In the genomic region with DNA sequence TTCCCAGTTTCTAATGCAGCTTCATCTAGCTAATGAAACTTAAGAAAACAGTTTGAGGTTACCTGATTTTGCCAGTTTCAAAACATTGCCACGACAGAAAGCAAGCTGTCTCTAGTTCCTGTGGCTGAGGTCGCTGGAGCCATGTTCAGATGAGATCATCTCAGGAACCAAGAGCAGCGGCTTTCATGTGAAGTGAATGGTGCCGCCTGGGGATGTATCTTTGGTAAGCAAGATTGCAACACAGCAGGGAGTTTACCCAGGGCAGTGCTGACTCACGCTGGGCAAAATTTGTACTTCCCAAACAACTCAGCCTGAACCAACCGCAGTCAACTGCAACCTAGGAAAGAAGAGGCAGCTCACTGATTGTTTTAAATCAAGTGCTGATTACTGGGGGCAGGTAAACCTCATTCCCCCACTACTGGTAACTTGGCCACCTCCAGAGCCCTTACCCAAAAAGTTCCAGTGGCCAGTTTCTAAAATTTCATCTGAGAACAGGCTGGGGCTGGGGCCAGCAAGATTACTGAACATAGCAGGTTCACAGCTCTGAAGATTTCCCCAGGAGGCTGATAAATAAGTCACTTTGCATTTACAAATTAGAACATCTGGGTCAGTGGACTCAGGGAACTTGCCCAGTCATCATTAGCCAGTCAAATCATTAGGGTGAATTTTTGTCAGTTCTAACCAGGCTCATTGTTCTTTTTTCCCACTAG, we compare ENCODE assay signal across 1 cellular context.
A peak's percentile ranks its signal among the peaks of the same experiment; 100 is the strongest.
TF ChIP-seq lines count a peak whose summit lies in the region.

A gene with protein sequence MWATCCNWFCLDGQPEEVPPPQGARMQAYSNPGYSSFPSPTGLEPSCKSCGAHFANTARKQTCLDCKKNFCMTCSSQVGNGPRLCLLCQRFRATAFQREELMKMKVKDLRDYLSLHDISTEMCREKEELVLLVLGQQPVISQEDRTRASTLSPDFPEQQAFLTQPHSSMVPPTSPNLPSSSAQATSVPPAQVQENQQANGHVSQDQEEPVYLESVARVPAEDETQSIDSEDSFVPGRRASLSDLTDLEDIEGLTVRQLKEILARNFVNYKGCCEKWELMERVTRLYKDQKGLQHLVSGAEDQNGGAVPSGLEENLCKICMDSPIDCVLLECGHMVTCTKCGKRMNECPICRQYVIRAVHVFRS (minus strand): TSS at position 194 of the 710 bp plus-strand sequence. CDS start 37,154 bp downstream, outside the sequence.

TF ChIP-seq in HEK293, 187 proteins besides CTCF, POLR2A, EP300 and RAD21 (continued from another document and continues in another):
- TF ChIP-seq, protein P1, sequence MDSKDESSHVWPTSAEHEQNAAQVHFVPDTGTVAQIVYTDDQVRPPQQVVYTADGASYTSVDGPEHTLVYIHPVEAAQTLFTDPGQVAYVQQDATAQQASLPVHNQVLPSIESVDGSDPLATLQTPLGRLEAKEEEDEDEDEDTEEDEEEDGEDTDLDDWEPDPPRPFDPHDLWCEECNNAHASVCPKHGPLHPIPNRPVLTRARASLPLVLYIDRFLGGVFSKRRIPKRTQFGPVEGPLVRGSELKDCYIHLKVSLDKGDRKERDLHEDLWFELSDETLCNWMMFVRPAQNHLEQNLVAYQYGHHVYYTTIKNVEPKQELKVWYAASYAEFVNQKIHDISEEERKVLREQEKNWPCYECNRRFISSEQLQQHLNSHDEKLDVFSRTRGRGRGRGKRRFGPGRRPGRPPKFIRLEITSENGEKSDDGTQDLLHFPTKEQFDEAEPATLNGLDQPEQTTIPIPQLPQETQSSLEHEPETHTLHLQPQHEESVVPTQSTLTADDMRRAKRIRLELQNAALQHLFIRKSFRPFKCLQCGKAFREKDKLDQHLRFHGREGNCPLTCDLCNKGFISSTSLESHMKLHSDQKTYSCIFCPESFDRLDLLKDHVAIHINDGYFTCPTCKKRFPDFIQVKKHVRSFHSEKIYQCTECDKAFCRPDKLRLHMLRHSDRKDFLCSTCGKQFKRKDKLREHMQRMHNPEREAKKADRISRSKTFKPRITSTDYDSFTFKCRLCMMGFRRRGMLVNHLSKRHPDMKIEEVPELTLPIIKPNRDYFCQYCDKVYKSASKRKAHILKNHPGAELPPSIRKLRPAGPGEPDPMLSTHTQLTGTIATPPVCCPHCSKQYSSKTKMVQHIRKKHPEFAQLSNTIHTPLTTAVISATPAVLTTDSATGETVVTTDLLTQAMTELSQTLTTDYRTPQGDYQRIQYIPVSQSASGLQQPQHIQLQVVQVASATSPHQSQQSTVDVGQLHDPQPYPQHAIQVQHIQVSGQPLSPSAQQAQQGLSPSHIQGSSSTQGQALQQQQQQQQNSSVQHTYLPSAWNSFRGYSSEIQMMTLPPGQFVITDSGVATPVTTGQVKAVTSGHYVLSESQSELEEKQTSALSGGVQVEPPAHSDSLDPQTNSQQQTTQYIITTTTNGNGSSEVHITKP (tag by site-specific recombination; IDR thresholded peaks at IDR 0.05): peak; percentile 90
- TF ChIP-seq, protein P2, sequence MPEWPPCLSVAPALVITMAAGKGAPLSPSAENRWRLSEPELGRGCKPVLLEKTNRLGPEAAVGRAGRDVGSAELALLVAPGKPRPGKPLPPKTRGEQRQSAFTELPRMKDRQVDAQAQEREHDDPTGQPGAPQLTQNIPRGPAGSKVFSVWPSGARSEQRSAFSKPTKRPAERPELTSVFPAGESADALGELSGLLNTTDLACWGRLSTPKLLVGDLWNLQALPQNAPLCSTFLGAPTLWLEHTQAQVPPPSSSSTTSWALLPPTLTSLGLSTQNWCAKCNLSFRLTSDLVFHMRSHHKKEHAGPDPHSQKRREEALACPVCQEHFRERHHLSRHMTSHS (tag by site-specific recombination; IDR thresholded peaks at IDR 0.05): peak; percentile 43; the same call in 1 of the 2 replicates
- TF ChIP-seq GLIS2 (tag by site-specific recombination; IDR thresholded peaks at IDR 0.05) (no peak), KLF9 (tag by site-specific recombination; IDR thresholded peaks at IDR 0.05; ENCODE audit: low read depth) (no peak), ZNF394 (tag by site-specific recombination; IDR thresholded peaks at IDR 0.05; ENCODE audit: borderline replicate concordance) (peak; percentile 51; the same call in 1 of the 2 replicates), ZBTB17 (tag by site-specific recombination; IDR thresholded peaks at IDR 0.05) (peak; percentile 89), ZNF114 (tag by site-specific recombination; IDR thresholded peaks at IDR 0.05) (no peak), ZNF837 (tag by site-specific recombination; IDR thresholded peaks at IDR 0.05) (no peak), ZNF214 (tag by site-specific recombination; IDR thresholded peaks at IDR 0.05; ENCODE audit: borderline replicate concordance) (no peak), ZFHX2 (tag by site-specific recombination; conservative IDR thresholded peaks at IDR 0.05) (no peak), ZNF501 (tag by site-specific recombination; IDR thresholded peaks at IDR 0.05) (no peak), ZNF664 (tag by site-specific recombination; IDR thresholded peaks at IDR 0.05) (no peak; the same call in 1 of the 2 replicates), ZNF248 (tag by site-specific recombination; IDR thresholded peaks at IDR 0.05) (no peak), ZNF157 (tag by site-specific recombination; IDR thresholded peaks at IDR 0.05) (no peak), SP2 (tag by site-specific recombination; IDR thresholded peaks at IDR 0.05) (no peak), ZNF37A (tag by site-specific recombination; IDR thresholded peaks at IDR 0.05) (no peak), YY1 (tag by site-specific recombination; IDR thresholded peaks at IDR 0.05) (no peak; the same call in 1 of the 2 replicates), ZNF366 (tag by site-specific recombination; conservative IDR thresholded peaks at IDR 0.05) (peak; percentile 55; the same call in 1 of the 2 replicates), ZNF223 (tag by site-specific recombination; IDR thresholded peaks at IDR 0.05) (no peak), ZNF677 (tag by site-specific recombination; IDR thresholded peaks at IDR 0.05) (no peak), IKZF3 (tag by site-specific recombination; IDR thresholded peaks at IDR 0.05) (peak; percentile 94), ZNF341 (tag by site-specific recombination; IDR thresholded peaks at IDR 0.05; ENCODE audit: low read depth) (no peak), ZIC2 (tag by site-specific recombination; IDR thresholded peaks at IDR 0.05) (peak; percentile 97), ZBTB8A (tag by site-specific recombination; IDR thresholded peaks at IDR 0.05) (peak; percentile 82), ZNF10 (tag by site-specific recombination; IDR thresholded peaks at IDR 0.05) (no peak), ZNF529 (tag by site-specific recombination; IDR thresholded peaks at IDR 0.05; ENCODE audit: insufficient replicate concordance) (no peak), TRIM28 (IDR thresholded peaks at IDR 0.05; ENCODE audit: borderline replicate concordance, low read length) (peak; percentile 95), ZFP3 (tag by site-specific recombination; IDR thresholded peaks at IDR 0.05; ENCODE audit: low read depth) (no peak), ZNF48 (tag by site-specific recombination; IDR thresholded peaks at IDR 0.05) (no peak), ZNF211 (tag by site-specific recombination; IDR thresholded peaks at IDR 0.05; ENCODE audit: low read depth) (no peak), ZBTB1 (tag by site-specific recombination; IDR thresholded peaks at IDR 0.05) (peak; percentile 39; the same call in 1 of the 2 replicates), SCRT1 (tag by site-specific recombination; IDR thresholded peaks at IDR 0.05; ENCODE audit: borderline replicate concordance) (no peak), ZNF426 (tag by site-specific recombination; IDR thresholded peaks at IDR 0.05) (no peak), ZNF514 (tag by site-specific recombination; IDR thresholded peaks at IDR 0.05) (no peak), ZNF174 (tag by site-specific recombination; IDR thresholded peaks at IDR 0.05) (no peak), MYNN (tag by site-specific recombination; IDR thresholded peaks at IDR 0.05; ENCODE audit: borderline replicate concordance) (no peak)
- TF ChIP-seq, protein P3, sequence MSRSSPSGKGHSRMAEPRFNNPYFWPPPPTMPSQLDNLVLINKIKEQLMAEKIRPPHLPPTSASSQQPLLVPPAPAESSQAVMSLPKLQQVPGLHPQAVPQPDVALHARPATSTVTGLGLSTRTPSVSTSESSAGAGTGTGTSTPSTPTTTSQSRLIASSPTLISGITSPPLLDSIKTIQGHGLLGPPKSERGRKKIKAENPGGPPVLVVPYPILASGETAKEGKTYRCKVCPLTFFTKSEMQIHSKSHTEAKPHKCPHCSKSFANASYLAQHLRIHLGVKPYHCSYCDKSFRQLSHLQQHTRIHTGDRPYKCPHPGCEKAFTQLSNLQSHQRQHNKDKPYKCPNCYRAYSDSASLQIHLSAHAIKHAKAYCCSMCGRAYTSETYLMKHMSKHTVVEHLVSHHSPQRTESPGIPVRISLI (tag by site-specific recombination; IDR thresholded peaks at IDR 0.05): peak; percentile 99
- TF ChIP-seq, protein P4, sequence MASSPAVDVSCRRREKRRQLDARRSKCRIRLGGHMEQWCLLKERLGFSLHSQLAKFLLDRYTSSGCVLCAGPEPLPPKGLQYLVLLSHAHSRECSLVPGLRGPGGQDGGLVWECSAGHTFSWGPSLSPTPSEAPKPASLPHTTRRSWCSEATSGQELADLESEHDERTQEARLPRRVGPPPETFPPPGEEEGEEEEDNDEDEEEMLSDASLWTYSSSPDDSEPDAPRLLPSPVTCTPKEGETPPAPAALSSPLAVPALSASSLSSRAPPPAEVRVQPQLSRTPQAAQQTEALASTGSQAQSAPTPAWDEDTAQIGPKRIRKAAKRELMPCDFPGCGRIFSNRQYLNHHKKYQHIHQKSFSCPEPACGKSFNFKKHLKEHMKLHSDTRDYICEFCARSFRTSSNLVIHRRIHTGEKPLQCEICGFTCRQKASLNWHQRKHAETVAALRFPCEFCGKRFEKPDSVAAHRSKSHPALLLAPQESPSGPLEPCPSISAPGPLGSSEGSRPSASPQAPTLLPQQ (tag by site-specific recombination; IDR thresholded peaks at IDR 0.05): no peak
- TF ChIP-seq, protein P5, sequence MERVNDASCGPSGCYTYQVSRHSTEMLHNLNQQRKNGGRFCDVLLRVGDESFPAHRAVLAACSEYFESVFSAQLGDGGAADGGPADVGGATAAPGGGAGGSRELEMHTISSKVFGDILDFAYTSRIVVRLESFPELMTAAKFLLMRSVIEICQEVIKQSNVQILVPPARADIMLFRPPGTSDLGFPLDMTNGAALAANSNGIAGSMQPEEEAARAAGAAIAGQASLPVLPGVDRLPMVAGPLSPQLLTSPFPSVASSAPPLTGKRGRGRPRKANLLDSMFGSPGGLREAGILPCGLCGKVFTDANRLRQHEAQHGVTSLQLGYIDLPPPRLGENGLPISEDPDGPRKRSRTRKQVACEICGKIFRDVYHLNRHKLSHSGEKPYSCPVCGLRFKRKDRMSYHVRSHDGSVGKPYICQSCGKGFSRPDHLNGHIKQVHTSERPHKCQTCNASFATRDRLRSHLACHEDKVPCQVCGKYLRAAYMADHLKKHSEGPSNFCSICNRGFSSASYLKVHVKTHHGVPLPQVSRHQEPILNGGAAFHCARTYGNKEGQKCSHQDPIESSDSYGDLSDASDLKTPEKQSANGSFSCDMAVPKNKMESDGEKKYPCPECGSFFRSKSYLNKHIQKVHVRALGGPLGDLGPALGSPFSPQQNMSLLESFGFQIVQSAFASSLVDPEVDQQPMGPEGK (tag by site-specific recombination; IDR thresholded peaks at IDR 0.05): peak; percentile 72
- TF ChIP-seq, protein P6, sequence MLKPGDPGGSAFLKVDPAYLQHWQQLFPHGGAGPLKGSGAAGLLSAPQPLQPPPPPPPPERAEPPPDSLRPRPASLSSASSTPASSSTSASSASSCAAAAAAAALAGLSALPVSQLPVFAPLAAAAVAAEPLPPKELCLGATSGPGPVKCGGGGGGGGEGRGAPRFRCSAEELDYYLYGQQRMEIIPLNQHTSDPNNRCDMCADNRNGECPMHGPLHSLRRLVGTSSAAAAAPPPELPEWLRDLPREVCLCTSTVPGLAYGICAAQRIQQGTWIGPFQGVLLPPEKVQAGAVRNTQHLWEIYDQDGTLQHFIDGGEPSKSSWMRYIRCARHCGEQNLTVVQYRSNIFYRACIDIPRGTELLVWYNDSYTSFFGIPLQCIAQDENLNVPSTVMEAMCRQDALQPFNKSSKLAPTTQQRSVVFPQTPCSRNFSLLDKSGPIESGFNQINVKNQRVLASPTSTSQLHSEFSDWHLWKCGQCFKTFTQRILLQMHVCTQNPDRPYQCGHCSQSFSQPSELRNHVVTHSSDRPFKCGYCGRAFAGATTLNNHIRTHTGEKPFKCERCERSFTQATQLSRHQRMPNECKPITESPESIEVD (tag by site-specific recombination; IDR thresholded peaks at IDR 0.05): peak; percentile 68
- TF ChIP-seq, protein P7, sequence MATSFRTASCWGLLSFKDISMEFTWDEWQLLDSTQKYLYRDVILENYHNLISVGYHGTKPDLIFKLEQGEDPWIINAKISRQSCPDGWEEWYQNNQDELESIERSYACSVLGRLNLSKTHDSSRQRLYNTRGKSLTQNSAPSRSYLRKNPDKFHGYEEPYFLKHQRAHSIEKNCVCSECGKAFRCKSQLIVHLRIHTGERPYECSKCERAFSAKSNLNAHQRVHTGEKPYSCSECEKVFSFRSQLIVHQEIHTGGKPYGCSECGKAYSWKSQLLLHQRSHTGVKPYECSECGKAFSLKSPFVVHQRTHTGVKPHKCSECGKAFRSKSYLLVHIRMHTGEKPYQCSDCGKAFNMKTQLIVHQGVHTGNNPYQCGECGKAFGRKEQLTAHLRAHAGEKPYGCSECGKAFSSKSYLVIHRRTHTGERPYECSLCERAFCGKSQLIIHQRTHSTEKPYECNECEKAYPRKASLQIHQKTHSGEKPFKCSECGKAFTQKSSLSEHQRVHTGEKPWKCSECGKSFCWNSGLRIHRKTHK (tag by site-specific recombination; IDR thresholded peaks at IDR 0.05): no peak
- TF ChIP-seq, protein P8, sequence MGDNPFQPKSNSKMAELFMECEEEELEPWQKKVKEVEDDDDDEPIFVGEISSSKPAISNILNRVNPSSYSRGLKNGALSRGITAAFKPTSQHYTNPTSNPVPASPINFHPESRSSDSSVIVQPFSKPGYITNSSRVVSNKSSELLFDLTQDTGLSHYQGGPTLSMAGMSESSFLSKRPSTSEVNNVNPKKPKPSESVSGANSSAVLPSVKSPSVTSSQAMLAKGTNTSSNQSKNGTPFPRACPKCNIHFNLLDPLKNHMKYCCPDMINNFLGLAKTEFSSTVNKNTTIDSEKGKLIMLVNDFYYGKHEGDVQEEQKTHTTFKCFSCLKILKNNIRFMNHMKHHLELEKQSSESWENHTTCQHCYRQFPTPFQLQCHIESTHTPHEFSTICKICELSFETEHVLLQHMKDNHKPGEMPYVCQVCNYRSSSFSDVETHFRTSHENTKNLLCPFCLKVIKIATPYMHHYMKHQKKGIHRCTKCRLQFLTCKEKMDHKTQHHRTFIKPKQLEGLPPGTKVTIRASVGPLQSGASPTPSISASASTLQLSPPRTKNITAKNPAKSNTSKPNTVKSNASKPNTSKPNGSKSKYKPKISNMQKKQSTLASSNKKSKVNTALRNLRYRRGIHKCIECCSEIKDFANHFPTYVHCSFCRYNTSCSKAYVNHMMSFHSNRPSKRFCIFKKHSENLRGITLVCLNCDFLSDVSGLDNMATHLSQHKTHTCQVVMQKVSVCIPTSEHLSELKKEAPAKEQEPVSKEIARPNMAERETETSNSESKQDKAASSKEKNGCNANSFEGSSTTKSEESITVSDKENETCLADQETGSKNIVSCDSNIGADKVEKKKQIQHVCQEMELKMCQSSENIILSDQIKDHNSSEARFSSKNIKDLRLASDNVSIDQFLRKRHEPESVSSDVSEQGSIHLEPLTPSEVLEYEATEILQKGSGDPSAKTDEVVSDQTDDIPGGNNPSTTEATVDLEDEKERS (tag by site-specific recombination; IDR thresholded peaks at IDR 0.05): no peak
